ENCODE assay signal across 13 cellular contexts in genomic region chr6:113586966-113587699, GRCh38.
A peak's percentile ranks its signal among the peaks of the same experiment; 100 is the strongest.
DNase-seq lines count a peak whose midpoint lies in the region; ATAC-seq lines count a peak whose summit lies in the region.
"Had no signal": no experiment of that assay in that cellular context is flagged by ENCODE, and none has a peak within 500 bp of the region (broad histone marks: within the 10 kb centered on the region; RNA-seq: fewer than 3 reads in every experiment).

No MANE protein-coding gene starts in this region.

- CTCF ChIA-PET in CD8-positive, alpha-beta memory T cell (lab: Charles Lee), result no interaction called here

- peak overlapping the region; percentile 33; the same call in 1 of the 2 replicates for H3K9ac ChIP-seq in HUES48 (ENCODE audit: low read depth, low read length)

- H3K36me3 Mint-ChIP-seq in CD8-positive, alpha-beta memory T cell, result no peaks in the 10 kb centered on the region
- H3K36me3 Mint-ChIP-seq: activated naive CD8-positive, alpha-beta T cell had no signal

- H3K27ac Mint-ChIP-seq in CD8-positive, alpha-beta memory T cell, result no peak overlapping the region
- H3K27ac Mint-ChIP-seq: activated B cell treated with CpG ODN at 0.5 μM for 24 hours; activated naive CD8-positive, alpha-beta T cell; stimulated activated naive CD8-positive, alpha-beta T cell treated with anti-CD3 and anti-CD28 coated beads, Interleukin-15, amount 100 ng/mL, for 72 hours had no signal

- no peak overlapping the region for H3K4me3 Mint-ChIP-seq in CD8-positive, alpha-beta memory T cell
- H3K4me3 Mint-ChIP-seq: activated B cell treated with CpG ODN at 0.5 μM for 24 hours; activated naive CD8-positive, alpha-beta T cell; stimulated activated naive CD8-positive, alpha-beta T cell treated with anti-CD3 and anti-CD28 coated beads, Interleukin-15, amount 100 ng/mL, for 72 hours had no signal

- POLR2A ChIA-PET in CD8-positive, alpha-beta memory T cell (lab: Charles Lee), result no interaction called here

- no peaks in the 10 kb centered on the region for H3K4me1 Mint-ChIP-seq in CD8-positive, alpha-beta memory T cell
- H3K4me1 Mint-ChIP-seq: stimulated activated naive CD8-positive, alpha-beta T cell treated with anti-CD3 and anti-CD28 coated beads, Interleukin-15, amount 100 ng/mL, for 72 hours had no signal

- H3K36me3 ChIP-seq in HUES48 (ENCODE audit: control insufficient read depth, insufficient read depth, low read length), result no peaks in the 10 kb centered on the region
- no peaks in the 10 kb centered on the region for H3K36me3 ChIP-seq in CD8-positive, alpha-beta memory T cell (ENCODE audit: insufficient read depth, low read length)
- H3K36me3 ChIP-seq: colonic mucosa had no signal

- no peaks in the 10 kb centered on the region for H3K27me3 ChIP-seq in HUES48 (ENCODE audit: control insufficient read depth, insufficient read depth, low read length)
- H3K27me3 ChIP-seq in CD8-positive, alpha-beta memory T cell (ENCODE audit: insufficient read depth, low read length, poor library complexity, severe bottlenecking), result no peaks in the 10 kb centered on the region
- H3K27me3 ChIP-seq: colonic mucosa had no signal

- ATAC-seq in GM21447 (IDR thresholded peaks at IDR 0.05; ENCODE audit: unreplicated experiment) (no peak), GM21423 (IDR thresholded peaks at IDR 0.05; ENCODE audit: unreplicated experiment) (no peak)
- ATAC-seq: stimulated activated naive CD8-positive, alpha-beta T cell treated with anti-CD3 and anti-CD28 coated beads, Interleukin-15, amount 100 ng/mL, for 72 hours had no signal

- no peaks in the 10 kb centered on the region for H3K27me3 Mint-ChIP-seq in CD8-positive, alpha-beta memory T cell
- H3K27me3 Mint-ChIP-seq: activated B cell treated with CpG ODN at 0.5 μM for 24 hours had no signal

- H3K4me1 ChIP-seq in HUES48 (ENCODE audit: control insufficient read depth, insufficient read depth, low read length), result peaks cover 38% of the 10 kb centered on the region
- no peaks in the 10 kb centered on the region for H3K4me1 ChIP-seq in CD8-positive, alpha-beta memory T cell (ENCODE audit: insufficient read depth, low read length)
- H3K4me1 ChIP-seq: colonic mucosa had no signal

- peak overlapping the region; percentile 77 for H3K27ac ChIP-seq in HUES48 (ENCODE audit: low read depth, low read length)
- H3K27ac ChIP-seq in CD8-positive, alpha-beta memory T cell (ENCODE audit: low read depth, low read length), result no peak overlapping the region
- H3K27ac ChIP-seq: colonic mucosa had no signal

- DNase-seq in NCI-H345 treated with DMSO at 0.1 percent for 48 hours (lab: John Stamatoyannopoulos, UW; ENCODE audit: unreplicated experiment) (peak; percentile 68), iPS DF 19.7 (ENCODE audit: low read depth, low spot score) (peak; percentile 82), retina (peak; percentile 70)
- DNase-seq in CD8-positive, alpha-beta memory T cell, result no peak
- DNase-seq: activated B cell treated with CpG ODN at 0.5 μM for 24 hours; activated CD8-positive, alpha-beta memory T cell treated with anti-CD3 and anti-CD28 coated beads, Interleukin-2, amount 50 U/mL, for 4 hours; colonic mucosa; GDM1; stimulated activated naive CD8-positive, alpha-beta T cell treated with anti-CD3 and anti-CD28 coated beads, Interleukin-15, amount 100 ng/mL, for 72 hours had no signal

- H3K9me3 ChIP-seq in HUES48 (ENCODE audit: control insufficient read depth, insufficient read depth, low read length), result no peaks in the 10 kb centered on the region
- no peaks in the 10 kb centered on the region for H3K9me3 ChIP-seq in CD8-positive, alpha-beta memory T cell (ENCODE audit: low read length)
- H3K9me3 ChIP-seq: colonic mucosa had no signal

- H3K4me3 ChIP-seq in HUES48 (ENCODE audit: low read depth, low read length), result peak overlapping the region; percentile 18
- no peak overlapping the region for H3K4me3 ChIP-seq in CD8-positive, alpha-beta memory T cell (ENCODE audit: low read length)
- H3K4me3 ChIP-seq: colonic mucosa had no signal

- peaks cover 0 to 3% (median 0%) of the 10 kb centered on the region in 5 donors for H3K9me3 Mint-ChIP-seq in CD8-positive, alpha-beta memory T cell
- H3K9me3 Mint-ChIP-seq: activated B cell treated with CpG ODN at 0.5 μM for 24 hours; stimulated activated naive CD8-positive, alpha-beta T cell treated with anti-CD3 and anti-CD28 coated beads, Interleukin-15, amount 100 ng/mL, for 72 hours had no signal

Comparison
In these comparisons a context has a peak if more than half of its experiments do, and no peak if none do; other contexts are left out.
1. DNase-seq: peak in NCI-H345 treated with DMSO at 0.1 percent for 48 hours (single experiment), iPS DF 19.7 (single experiment) and retina (single experiment); none in CD8-positive, alpha-beta memory T cell (0 of 5).